3 cellular contexts compared by ENCODE assay signal in the genomic region with DNA sequence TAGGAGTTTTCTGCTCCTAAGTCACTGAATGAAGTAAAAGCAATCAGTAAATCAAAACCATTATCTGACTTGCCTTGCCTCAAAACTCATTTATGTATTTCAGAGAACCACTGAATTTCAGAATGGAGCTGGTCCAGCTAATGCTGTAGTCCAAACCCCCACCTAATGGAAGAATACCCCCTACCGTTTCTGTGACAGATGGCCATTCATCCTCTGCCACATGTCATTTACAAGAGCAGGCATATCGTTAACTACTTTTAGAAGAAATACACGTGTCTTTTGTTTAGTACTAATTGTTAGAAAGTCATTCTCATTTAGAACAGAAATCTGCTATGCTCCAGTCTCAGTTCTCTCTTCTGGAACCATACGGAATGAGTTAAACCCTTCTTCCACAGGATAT.
TF ChIP-seq lines count a peak whose summit lies in the region.

No MANE protein-coding gene starts in this region.

TF ChIP-seq in SK-N-SH, 30 proteins besides CTCF, POLR2A, EP300 and RAD21:
- TF ChIP-seq POLR2AphosphoS5 (IDR thresholded peaks at IDR 0.05; ENCODE audit: low read depth, low read length), result no peak
- no peak for TF ChIP-seq ZBTB33 (IDR thresholded peaks at IDR 0.05; ENCODE audit: borderline replicate concordance, low read depth)
- no peak for TF ChIP-seq FOXM1 (IDR thresholded peaks at IDR 0.05; ENCODE audit: low read depth)
- TF ChIP-seq MAX (IDR thresholded peaks at IDR 0.05; ENCODE audit: low read depth), result no peak
- TF ChIP-seq NFIC (IDR thresholded peaks at IDR 0.05; ENCODE audit: borderline replicate concordance), result no peak
- no peak for TF ChIP-seq SMC3 (IDR thresholded peaks at IDR 0.05; ENCODE audit: low read depth, low read length)
- TF ChIP-seq EZH2phosphoT487 (IDR thresholded peaks at IDR 0.05; ENCODE audit: borderline replicate concordance, low read depth), result no peak
TF ChIP-seq in SK-N-SH: peak in this region for 0.

TF ChIP-seq in SK-N-SH treated with all-trans-retinoic acid at 6 μM for 48 hours, 23 proteins besides CTCF, POLR2A, EP300 and RAD21:
- TF ChIP-seq ZFP30 (CRISPR knock-in tag; IDR thresholded peaks at IDR 0.05) (no peak), CSDC2 (CRISPR knock-in tag; IDR thresholded peaks at IDR 0.05) (no peak), ZNF8 (CRISPR knock-in tag; IDR thresholded peaks at IDR 0.05) (no peak)

TF ChIP-seq in K562, 482 proteins besides CTCF, POLR2A, EP300 and RAD21:
- TF ChIP-seq, protein P1, sequence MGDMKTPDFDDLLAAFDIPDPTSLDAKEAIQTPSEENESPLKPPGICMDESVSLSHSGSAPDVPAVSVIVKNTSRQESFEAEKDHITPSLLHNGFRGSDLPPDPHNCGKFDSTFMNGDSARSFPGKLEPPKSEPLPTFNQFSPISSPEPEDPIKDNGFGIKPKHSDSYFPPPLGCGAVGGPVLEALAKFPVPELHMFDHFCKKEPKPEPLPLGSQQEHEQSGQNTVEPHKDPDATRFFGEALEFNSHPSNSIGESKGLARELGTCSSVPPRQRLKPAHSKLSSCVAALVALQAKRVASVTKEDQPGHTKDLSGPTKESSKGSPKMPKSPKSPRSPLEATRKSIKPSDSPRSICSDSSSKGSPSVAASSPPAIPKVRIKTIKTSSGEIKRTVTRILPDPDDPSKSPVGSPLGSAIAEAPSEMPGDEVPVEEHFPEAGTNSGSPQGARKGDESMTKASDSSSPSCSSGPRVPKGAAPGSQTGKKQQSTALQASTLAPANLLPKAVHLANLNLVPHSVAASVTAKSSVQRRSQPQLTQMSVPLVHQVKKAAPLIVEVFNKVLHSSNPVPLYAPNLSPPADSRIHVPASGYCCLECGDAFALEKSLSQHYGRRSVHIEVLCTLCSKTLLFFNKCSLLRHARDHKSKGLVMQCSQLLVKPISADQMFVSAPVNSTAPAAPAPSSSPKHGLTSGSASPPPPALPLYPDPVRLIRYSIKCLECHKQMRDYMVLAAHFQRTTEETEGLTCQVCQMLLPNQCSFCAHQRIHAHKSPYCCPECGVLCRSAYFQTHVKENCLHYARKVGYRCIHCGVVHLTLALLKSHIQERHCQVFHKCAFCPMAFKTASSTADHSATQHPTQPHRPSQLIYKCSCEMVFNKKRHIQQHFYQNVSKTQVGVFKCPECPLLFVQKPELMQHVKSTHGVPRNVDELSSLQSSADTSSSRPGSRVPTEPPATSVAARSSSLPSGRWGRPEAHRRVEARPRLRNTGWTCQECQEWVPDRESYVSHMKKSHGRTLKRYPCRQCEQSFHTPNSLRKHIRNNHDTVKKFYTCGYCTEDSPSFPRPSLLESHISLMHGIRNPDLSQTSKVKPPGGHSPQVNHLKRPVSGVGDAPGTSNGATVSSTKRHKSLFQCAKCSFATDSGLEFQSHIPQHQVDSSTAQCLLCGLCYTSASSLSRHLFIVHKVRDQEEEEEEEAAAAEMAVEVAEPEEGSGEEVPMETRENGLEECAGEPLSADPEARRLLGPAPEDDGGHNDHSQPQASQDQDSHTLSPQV (IDR thresholded peaks at IDR 0.05), result peak; percentile 65; the same call in 1 of the 2 replicates
- TF ChIP-seq DMBX1 (CRISPR knock-in tag; IDR thresholded peaks at IDR 0.05; ENCODE audit: borderline replicate concordance) (0 out of 2 replicates have a peak, but pooled peaks have one; percentile 12), MTA1 (IDR thresholded peaks at IDR 0.05; ENCODE audit: borderline replicate concordance) (no peak), MEIS2 (IDR thresholded peaks at IDR 0.05; ENCODE audit: partially characterized antibody) (peak; percentile 35), MNT (conservative IDR thresholded peaks at IDR 0.05) (peak; percentile 23 to 41; a peak in 1 of 4 replicates)
